ENCODE assay signal across 18 cellular contexts in the genomic region with DNA sequence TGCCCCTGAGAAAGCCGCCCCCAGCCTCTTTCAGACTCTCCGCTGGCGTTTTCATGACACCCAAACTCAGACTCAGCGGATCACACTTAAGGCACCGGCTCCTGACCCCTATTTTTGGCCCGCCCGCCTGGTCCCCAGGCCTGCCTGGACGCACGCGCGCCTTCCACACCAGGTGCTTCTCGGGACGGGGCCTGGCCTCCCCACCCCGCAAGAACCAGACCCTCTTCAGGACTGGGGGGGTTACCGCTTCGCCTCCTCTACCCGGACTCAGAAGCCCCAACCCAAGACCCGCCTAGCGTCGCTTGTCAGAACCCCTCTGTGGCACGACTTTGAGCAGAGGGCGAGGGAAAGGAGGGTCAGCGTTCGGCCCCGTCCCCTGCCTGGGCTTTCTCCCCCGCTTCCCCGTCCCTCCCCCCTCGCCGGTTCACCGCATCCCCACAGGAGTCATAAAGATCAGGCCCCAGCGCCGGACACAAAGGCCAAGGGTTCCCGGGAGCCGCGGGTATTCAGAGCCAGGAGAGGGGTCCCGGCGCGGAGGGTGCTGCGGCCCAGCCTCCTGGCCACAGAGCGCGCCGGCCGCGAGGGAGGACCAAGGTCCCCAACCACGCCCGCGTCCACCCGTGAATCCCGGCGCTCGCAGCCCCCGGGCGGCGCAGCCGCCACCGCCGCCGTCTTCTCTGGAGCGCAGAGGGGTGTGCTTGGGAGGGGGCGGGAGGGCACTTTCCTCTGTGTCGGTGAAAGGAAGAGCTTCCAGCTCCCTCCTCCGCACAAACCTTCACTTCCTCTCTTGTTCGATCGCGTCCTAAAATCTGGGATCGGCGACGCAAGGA.
A peak's percentile ranks its signal among the peaks of the same experiment; 100 is the strongest.
DNase-seq lines count a peak whose midpoint lies in the region; ATAC-seq and TF ChIP-seq lines count a peak whose summit lies in the region.
"Had no signal": no experiment of that assay in that cellular context is flagged by ENCODE, and none has a peak within 500 bp of the region (broad histone marks: within the 10 kb centered on the region; RNA-seq: fewer than 3 reads in every experiment).

No MANE protein-coding gene starts in this region.

- no peaks in the 10 kb centered on the region for H4K20me1 ChIP-seq in mammary epithelial cell (ENCODE audit: insufficient read depth, low read length)

- H3K4me2 ChIP-seq in mammary epithelial cell (ENCODE audit: insufficient read depth, low read depth, low read length), result no peak overlapping the region

- no peak for TF ChIP-seq EP300 in suprapubic skin (IDR thresholded peaks at IDR 0.05)

- intact Hi-C loops in breast epithelium (cut with DNase I; ENCODE audit: low total_unique reads), result no loop called here
- intact Hi-C loops in mammary epithelial cell (cut with micrococcal nuclease), result no loop called here
- intact Hi-C loops in left lung (cut with DNase I), result no loop called here
- intact Hi-C loops in mucosa of descending colon (cut with DNase I, micrococcal nuclease), result no loop called here

- dilution Hi-C loops in mammary epithelial cell (cut with HindIII; ENCODE audit: low sequenced_read_pairs), result loop anchor here (5.0 kb wide), 1 partner anchor 94 kb away; no protein-coding TSS in a partner anchor

- H3K9me3 ChIP-seq in breast epithelium (no peaks in the 10 kb centered on the region), mammary epithelial cell (replicated peaks; ENCODE audit: insufficient read depth, low read length) (no peaks in the 10 kb centered on the region), WERI-Rb-1 (ENCODE audit: severe bottlenecking) (no peaks in the 10 kb centered on the region), left lung (no peaks in the 10 kb centered on the region), suprapubic skin (no peaks in the 10 kb centered on the region), mucosa of descending colon (no peaks in the 10 kb centered on the region)
- H3K9me3 ChIP-seq: adrenal gland, Caco-2 had no signal

- H3K27me3 ChIP-seq in breast epithelium (peaks cover 7 to 93% of the 10 kb centered on the region in 2 donors), mammary epithelial cell (ENCODE audit: insufficient read depth, low read length) (peaks cover 69% of the 10 kb centered on the region), WERI-Rb-1 (ENCODE audit: insufficient read depth, low read depth, severe bottlenecking) (no peaks in the 10 kb centered on the region), left lung (peaks cover 95 to 99% of the 10 kb centered on the region in 2 donors), suprapubic skin (peaks cover 99% of the 10 kb centered on the region)

- no TSS peak for BruUV-seq in mammary epithelial cell (replicated peaks; lab: Mats Ljungman, UMichigan)

- DNase-seq in breast epithelium (ENCODE audit: low spot score in 2 of 2) (no peak), mammary epithelial cell (no peak), WERI-Rb-1 (peak; percentile 7), left lung (peak; percentile 13 to 67), suprapubic skin (ENCODE audit: low spot score in 2 of 2) (peak; percentile 34 to 72), NCI-H446 treated with DMSO at 0.1 percent for 48 hours (lab: John Stamatoyannopoulos, UW) (no peak), HEK293T (ENCODE audit: extremely low spot score) (no peak), mucosa of descending colon (no peak)
- DNase-seq: activated CD4-positive, alpha-beta T cell treated with anti-CD3 and anti-CD28 coated beads for 36 hours; Caco-2; erythroblast; GDM1; NCI-H1694 treated with DMSO at 0.1 percent for 48 hours; NCI-H748 treated with DMSO at 0.1 percent for 48 hours; stimulated activated CD4-positive, alpha-beta T cell treated with anti-CD3 and anti-CD28 coated beads, Interleukin-4, amount 100 ng/mL, for 24 hours; trophoblast cell had no signal

- H3K4me3 ChIP-seq in breast epithelium (peak overlapping the region in 2 of 3 donors; percentile 46 to 66), mammary epithelial cell (replicated peaks in 1 of 3; ENCODE audit: insufficient read depth in 1 of 3, low read depth in 2 of 3, low read length in 3 of 3) (no peak overlapping the region), WERI-Rb-1 (ENCODE audit: low read depth, low read length) (no peak overlapping the region), left lung (no peak overlapping the region), suprapubic skin (no peak overlapping the region), mucosa of descending colon (no peak overlapping the region)
- H3K4me3 ChIP-seq: adrenal gland had no signal

- 0% methylated on average over 10 of the region's 68 CpGs for WGBS in mammary epithelial cell (ENCODE audit: low coverage, missing lambda C conversion rate)
- 14% methylated on average over 26 of the region's 68 CpGs for WGBS in suprapubic skin

- in situ Hi-C loops in mammary epithelial cell (cut with MboI; ENCODE audit: low sequenced_read_pairs in 2 of 2), result no loop called here

- H3K36me3 ChIP-seq in breast epithelium (no peaks in the 10 kb centered on the region), mammary epithelial cell (ENCODE audit: insufficient read depth, low read length) (no peaks in the 10 kb centered on the region), WERI-Rb-1 (no peaks in the 10 kb centered on the region; the same call in 1 of the 2 replicates), left lung (no peaks in the 10 kb centered on the region), suprapubic skin (no peaks in the 10 kb centered on the region), mucosa of descending colon (ENCODE audit: low read depth) (no peaks in the 10 kb centered on the region)
- H3K36me3 ChIP-seq: adrenal gland had no signal

- CTCF ChIA-PET in mammary epithelial cell (lab: Charles Lee; ENCODE audit: low non-redundant PET), result no interaction called here
- CTCF ChIA-PET in HEK293T (lab: Yijun Ruan, JAX), result no interaction called here

- peaks cover 0 to 4% of the 10 kb centered on the region in 2 donors for H3K4me1 ChIP-seq in breast epithelium
- H3K4me1 ChIP-seq in mammary epithelial cell (ENCODE audit: insufficient read depth, low read length), result no peaks in the 10 kb centered on the region
- H3K4me1 ChIP-seq in left lung, result peaks cover 0 to 35% of the 10 kb centered on the region in 2 donors
- peaks cover 62% of the 10 kb centered on the region for H3K4me1 ChIP-seq in suprapubic skin
- peaks cover 33% of the 10 kb centered on the region for H3K4me1 ChIP-seq in mucosa of descending colon (ENCODE audit: low read depth)

- no peak overlapping the region for H3K9ac ChIP-seq in mammary epithelial cell (ENCODE audit: insufficient read depth, low read length)

- H3K79me2 ChIP-seq in mammary epithelial cell (ENCODE audit: insufficient read depth, low read length), result no peaks in the 10 kb centered on the region

- TF ChIP-seq CTCF in breast epithelium (IDR thresholded peaks at IDR 0.05) (no peak), mammary epithelial cell (conservative IDR thresholded peaks at IDR 0.05 in 1 of 2, IDR thresholded peaks at IDR 0.05 in 1 of 2; ENCODE audit: extremely low read depth in 1 of 2, insufficient read depth in 1 of 2, low read depth in 1 of 2, low read length in 2 of 2) (no peak), WERI-Rb-1 (IDR thresholded peaks at IDR 0.05; ENCODE audit: low read depth, low read length) (no peak), left lung (IDR thresholded peaks at IDR 0.05) (no peak), suprapubic skin (IDR thresholded peaks at IDR 0.05) (no peak), mucosa of descending colon (IDR thresholded peaks at IDR 0.05) (no peak)

- H3K27ac ChIP-seq in breast epithelium, result no peak overlapping the region
- no peak overlapping the region for H3K27ac ChIP-seq in mammary epithelial cell (ENCODE audit: insufficient read depth, low read depth, low read length)
- H3K27ac ChIP-seq in WERI-Rb-1, result no peak overlapping the region
- H3K27ac ChIP-seq in left lung, result no peak overlapping the region
- no peak overlapping the region for H3K27ac ChIP-seq in suprapubic skin
- H3K27ac ChIP-seq: adrenal gland had no signal

- TF ChIP-seq POLR2A in breast epithelium (IDR thresholded peaks at IDR 0.05) (no peak), suprapubic skin (IDR thresholded peaks at IDR 0.05) (no peak)

- POLR2A ChIA-PET in HEK293T (lab: Yijun Ruan, JAX), result no interaction called here

- H2AFZ ChIP-seq in mammary epithelial cell (ENCODE audit: low read depth, low read length), result no peak overlapping the region

- ATAC-seq in left lung (no peak), mucosa of descending colon (no peak)
- ATAC-seq: activated CD4-positive, alpha-beta T cell treated with anti-CD3 and anti-CD28 coated beads for 36 hours; Panc1 had no signal

TF ChIP-seq in HEK293T, 16 proteins besides CTCF, POLR2A, EP300 and RAD21:
- TF ChIP-seq BHLHE40 (IDR thresholded peaks at IDR 0.05; ENCODE audit: borderline replicate concordance) (no peak), PKNOX1 (IDR thresholded peaks at IDR 0.05) (no peak), TARDBP (IDR thresholded peaks at IDR 0.05) (no peak), SP1 (IDR thresholded peaks at IDR 0.05) (no peak), ZNF384 (IDR thresholded peaks at IDR 0.05) (no peak), L3MBTL2 (conservative IDR thresholded peaks at IDR 0.05) (no peak), ELF4 (IDR thresholded peaks at IDR 0.05) (no peak), FOXA1 (IDR thresholded peaks at IDR 0.05) (no peak)

Comparison
In these comparisons a context has a peak if more than half of its experiments do, and no peak if none do; other contexts are left out.
1. H3K4me3 ChIP-seq: peak in breast epithelium (2 of 3); none in mammary epithelial cell (0 of 3), WERI-Rb-1 (single experiment), left lung (0 of 2), suprapubic skin (single experiment) and mucosa of descending colon (single experiment).
2. DNase-seq: peak in WERI-Rb-1 (single experiment), left lung (2 of 2) and suprapubic skin (2 of 2); none in breast epithelium (0 of 2), mammary epithelial cell (single experiment), NCI-H446 treated with DMSO at 0.1 percent for 48 hours (single experiment), HEK293T (single experiment) and mucosa of descending colon (0 of 3).